13 cellular contexts compared by ENCODE assay signal in the genomic region with DNA sequence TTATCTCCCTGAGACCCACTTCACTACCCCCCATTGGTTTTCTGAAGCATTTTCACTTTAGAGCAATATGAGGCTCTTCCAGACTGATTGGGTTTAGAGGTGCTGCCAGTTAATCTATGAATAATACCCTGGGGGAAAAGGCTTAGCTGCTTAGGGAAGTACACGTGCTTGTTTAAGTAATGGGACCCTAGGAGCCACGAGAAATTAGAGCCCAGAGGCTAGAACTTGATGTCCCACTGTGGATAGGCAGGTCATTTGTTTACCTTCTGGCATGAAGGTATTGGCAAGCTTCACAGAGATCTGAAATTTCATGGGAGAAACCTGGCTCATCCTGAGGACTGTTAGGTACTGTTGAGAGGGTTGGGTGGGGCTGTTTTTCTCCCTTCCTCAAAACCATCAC.
"Had no signal": no experiment of that assay in that cellular context is flagged by ENCODE, and none has a peak within 500 bp of the region (broad histone marks: within the 10 kb centered on the region; RNA-seq: fewer than 3 reads in every experiment).

No MANE protein-coding gene starts in this region.

- H3K27ac ChIP-seq: coronary artery, left lung, tibial artery had no signal

- ATAC-seq: esophagus mucosa, left lung, natural killer cell had no signal

- H3K27me3 ChIP-seq: left lung, tibial artery had no signal

- H3K9me3 ChIP-seq: left lung, tibial artery had no signal

- H3K4me3 ChIP-seq: coronary artery, left lung, tibial artery had no signal

- H3K4me1 ChIP-seq: left lung, tibial artery had no signal

- DNase-seq: activated CD4-positive, alpha-beta T cell treated with anti-CD3 and anti-CD28 coated beads, Interleukin-2, amount 10 ng/mL, durations not matched to agents 24 days and 14 days; activated CD4-positive, CD25-positive, alpha-beta regulatory T cell; activated CD8-positive, alpha-beta memory T cell treated with anti-CD3 and anti-CD28 coated beads for 24 hours; activated naive CD4-positive, alpha-beta T cell; activated naive CD8-positive, alpha-beta T cell treated with anti-CD3 and anti-CD28 coated beads, Interleukin-2, amount 10 ng/mL, durations not matched to agents 7 days and 5 days; left lung; natural killer cell; retina; stimulated activated CD4-positive, alpha-beta T cell treated with anti-CD3 and anti-CD28 coated beads, Interleukin-12 subunit alpha, Interleukin-12 subunit beta, amount 100 ng/mL, for 4 hours; stimulated activated CD4-positive, alpha-beta T cell treated with anti-CD3 and anti-CD28 coated beads, Interleukin-2, amount 100 ng/mL, for 24 hours; tibial artery had no signal
